20 cellular contexts compared by ENCODE assay signal in genomic region chr11:17638311-17638710, GRCh38.
DNase-seq lines count a peak whose midpoint lies in the region; ATAC-seq and TF ChIP-seq lines count a peak whose summit lies in the region.
"Had no signal": no experiment of that assay in that cellular context is flagged by ENCODE, and none has a peak within 500 bp of the region (broad histone marks: within the 10 kb centered on the region; RNA-seq: fewer than 3 reads in every experiment).

No MANE protein-coding gene starts in this region.

- H3K36me3 Mint-ChIP-seq in activated CD4-positive, alpha-beta T cell treated with anti-CD3 and anti-CD28 coated beads, Interleukin-2, amount 10 ng/mL, durations not matched to agents 24 days and 14 days (ENCODE audit: low read depth), result no peaks in the 10 kb centered on the region
- H3K36me3 Mint-ChIP-seq: CD4-positive, CD25-positive, alpha-beta regulatory T cell; CD8-positive, alpha-beta T cell had no signal

- H3K27me3 ChIP-seq in H7 (ENCODE audit: control insufficient read depth, insufficient read depth, low read length) (no peaks in the 10 kb centered on the region), foreskin keratinocyte (no peaks in the 10 kb centered on the region)
- H3K27me3 ChIP-seq: BLaER1 had no signal

- H3K36me3 ChIP-seq in H7 (replicated peaks; ENCODE audit: control insufficient read depth, insufficient read depth, low read length), result no peaks in the 10 kb centered on the region
- H3K36me3 ChIP-seq: BLaER1, HAP-1 had no signal

- no peak overlapping the region for H3K27ac Mint-ChIP-seq in activated CD4-positive, alpha-beta T cell treated with anti-CD3 and anti-CD28 coated beads, Interleukin-2, amount 10 ng/mL, durations not matched to agents 24 days and 14 days
- H3K27ac Mint-ChIP-seq: B cell; CD4-positive, CD25-positive, alpha-beta regulatory T cell; CD8-positive, alpha-beta T cell; HFFc6 had no signal

- no peaks in the 10 kb centered on the region for H3K27me3 Mint-ChIP-seq in activated CD4-positive, alpha-beta T cell treated with anti-CD3 and anti-CD28 coated beads, Interleukin-2, amount 10 ng/mL, durations not matched to agents 24 days and 14 days
- H3K27me3 Mint-ChIP-seq: CD4-positive, CD25-positive, alpha-beta regulatory T cell had no signal

- peak; percentile 49 for DNase-seq in activated CD4-positive, alpha-beta T cell treated with anti-CD3 and anti-CD28 coated beads, Interleukin-2, amount 10 ng/mL, durations not matched to agents 24 days and 14 days
- no peak for DNase-seq in activated CD4-positive, alpha-beta T cell treated with anti-CD3 and anti-CD28 coated beads, Interleukin-2, amount 50 U/mL, for 4 hours
- DNase-seq in H7 (peak; percentile 10), myocyte (ENCODE audit: low read depth) (peak; percentile 21), hippocampal formation (lab: John Stamatoyannopoulos, UW) (no peak), foreskin keratinocyte (no peak), RKO (ENCODE audit: low spot score) (no peak)
- DNase-seq: Caco-2; CD4-positive, CD25-positive, alpha-beta regulatory T cell; CD8-positive, alpha-beta T cell; DMS153; DND-41; GM23248; HFFc6 had no signal

- no peak for ATAC-seq in foreskin keratinocyte
- ATAC-seq: CD8-positive, alpha-beta T cell; GM12878 had no signal

- H3K4me3 ChIP-seq in H7 (ENCODE audit: insufficient read depth, low read depth, low read length), result no peak overlapping the region
- H3K4me3 ChIP-seq: BLaER1, GM12878, GM23248, HAP-1 had no signal

- no peaks in the 10 kb centered on the region for H3K4me1 ChIP-seq in foreskin keratinocyte
- H3K4me1 ChIP-seq: Caco-2, HAP-1 had no signal

- H3K27ac ChIP-seq in foreskin keratinocyte, result no peak overlapping the region
- H3K27ac ChIP-seq: 22Rv1, BLaER1, C4-2B, GM23248 had no signal

- no peak overlapping the region for H3K4me3 Mint-ChIP-seq in activated CD4-positive, alpha-beta T cell treated with anti-CD3 and anti-CD28 coated beads, Interleukin-2, amount 10 ng/mL, durations not matched to agents 24 days and 14 days
- H3K4me3 Mint-ChIP-seq: B cell; CD4-positive, CD25-positive, alpha-beta regulatory T cell; CD8-positive, alpha-beta T cell; HFFc6 had no signal

- TF ChIP-seq CTCF in foreskin keratinocyte (conservative IDR thresholded peaks at IDR 0.05), result no peak

- no peaks in the 10 kb centered on the region for H3K9me3 Mint-ChIP-seq in activated CD4-positive, alpha-beta T cell treated with anti-CD3 and anti-CD28 coated beads, Interleukin-2, amount 10 ng/mL, durations not matched to agents 24 days and 14 days
- H3K9me3 Mint-ChIP-seq: CD8-positive, alpha-beta T cell; HFFc6 had no signal

- H3K4me1 Mint-ChIP-seq in activated CD4-positive, alpha-beta T cell treated with anti-CD3 and anti-CD28 coated beads, Interleukin-2, amount 10 ng/mL, durations not matched to agents 24 days and 14 days, result no peaks in the 10 kb centered on the region
- H3K4me1 Mint-ChIP-seq: B cell; CD4-positive, CD25-positive, alpha-beta regulatory T cell had no signal

- intact Hi-C loops in activated CD4-positive, alpha-beta T cell treated with anti-CD3 and anti-CD28 coated beads, Interleukin-2, amount 10 ng/mL, durations not matched to agents 24 days and 14 days (cut with micrococcal nuclease), result no loop called here

Comparison
In these comparisons a context has a peak if more than half of its experiments do, and no peak if none do; other contexts are left out.
1. DNase-seq: peak in activated CD4-positive, alpha-beta T cell treated with anti-CD3 and anti-CD28 coated beads, Interleukin-2, amount 10 ng/mL, durations not matched to agents 24 days and 14 days (single experiment), H7 (single experiment) and myocyte (single experiment); none in activated CD4-positive, alpha-beta T cell treated with anti-CD3 and anti-CD28 coated beads, Interleukin-2, amount 50 U/mL, for 4 hours (0 of 2), hippocampal formation (0 of 2), foreskin keratinocyte (0 of 2) and RKO (single experiment).